ENCODE assay signal across 34 cellular contexts in the genomic region with DNA sequence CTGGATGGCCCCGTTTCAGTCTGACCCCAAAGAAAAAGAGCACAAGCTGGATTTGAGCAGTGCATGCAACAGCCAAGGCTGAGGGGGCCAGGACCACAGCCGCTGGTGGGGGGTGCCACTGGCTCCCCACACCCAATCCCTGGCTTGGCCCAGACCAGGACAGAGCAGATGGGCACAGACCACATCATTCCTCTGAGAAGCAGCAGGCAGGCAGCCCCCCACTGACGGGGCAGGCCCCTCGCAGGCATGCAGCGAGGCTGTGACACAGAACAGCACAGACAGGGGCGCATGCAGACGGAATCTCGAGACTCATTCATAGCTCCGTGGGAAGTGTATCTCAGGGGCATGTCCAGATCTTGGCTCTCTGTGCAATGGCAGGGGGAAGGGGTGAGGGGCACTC.
DNase-seq lines count a peak whose midpoint lies in the region; ATAC-seq, FAIRE-seq and TF ChIP-seq lines count a peak whose summit lies in the region.
"Had no signal": no experiment of that assay in that cellular context is flagged by ENCODE, and none has a peak within 500 bp of the region (broad histone marks: within the 10 kb centered on the region; RNA-seq: fewer than 3 reads in every experiment).

No MANE protein-coding gene starts in this region.

- TF ChIP-seq RAD21 in H1 (IDR thresholded peaks at IDR 0.05 in 1 of 2, conservative IDR thresholded peaks at IDR 0.05 in 1 of 2; ENCODE audit: low read depth in 2 of 2, low read length in 2 of 2): no peak

- TF ChIP-seq POLR2A in H1 (IDR thresholded peaks at IDR 0.05; ENCODE audit: control extremely low read depth in 1 of 2, low read depth in 2 of 2, low read length in 2 of 2): no peak

- H3K4me2 ChIP-seq in H1 (ENCODE audit: insufficient read depth in 1 of 2, low read depth in 2 of 2, low read length in 2 of 2): no peak overlapping the region
- no peak overlapping the region for H3K4me2 ChIP-seq in neuronal stem cell (ENCODE audit: insufficient read depth, low read length, poor library complexity, severe bottlenecking)
- H3K4me2 ChIP-seq in osteoblast (ENCODE audit: insufficient read depth, low read length): no peak overlapping the region
- H3K4me2 ChIP-seq: A549; BLaER1; BLaER1 treated with 17β-estradiol and CSF1 and Interleukin-3, amounts not matched to agents 10 nM and 100 nM had no signal

- H4K91ac ChIP-seq in H1 (replicated peaks; ENCODE audit: insufficient read length, low read length) (no peak overlapping the region), neuronal stem cell (ENCODE audit: low read depth, low read length, poor library complexity) (no peak overlapping the region)

- 83% methylated on average over 8 of the region's 9 CpGs; no CpG with 5 or more reads in 1 of the 2 experiments for WGBS in H1 (ENCODE audit: extremely low coverage in 1 of 2, insufficient coverage in 1 of 2, insufficient read length in 1 of 2, insufficient replicate concordance in 2 of 2, low coverage in 1 of 2, low lambda C conversion rate in 2 of 2, missing lambda C conversion rate in 1 of 2), 2 experiments
- no CpG with 5 or more reads among the region's 9 CpGs for WGBS in neuronal stem cell (ENCODE audit: extremely low coverage in 2 of 2, insufficient read length in 2 of 2, insufficient replicate concordance in 1 of 2), 2 donors

- H3K56ac ChIP-seq in H1 (replicated peaks; ENCODE audit: insufficient read length, low read depth, low read length): no peak overlapping the region

- H3K9ac ChIP-seq in H1 (replicated peaks in 1 of 4; ENCODE audit: extremely low read depth in 1 of 4, low read depth in 3 of 4, low read length in 3 of 4) (no peak overlapping the region), neuronal stem cell (ENCODE audit: low read depth, low read length, poor library complexity) (no peak overlapping the region)
- H3K9ac ChIP-seq: BLaER1; BLaER1 treated with 17β-estradiol and CSF1 and Interleukin-3, amounts not matched to agents 10 nM and 100 nM had no signal

- peak overlapping the region; percentile 29 for H4K8ac ChIP-seq in H1 (ENCODE audit: extremely low read depth, insufficient read depth, low read length)
- H4K8ac ChIP-seq in neuronal stem cell (ENCODE audit: low read depth, low read length): no peak overlapping the region

- H2AK5ac ChIP-seq in H1 (ENCODE audit: low read depth, low read length): no peak overlapping the region
- H2AK5ac ChIP-seq in neuronal stem cell (ENCODE audit: low read depth, low read length): no peak overlapping the region

- H3K18ac ChIP-seq in H1 (ENCODE audit: extremely low read depth, low read length) (no peak overlapping the region; the same call in 1 of the 2 replicates), neuronal stem cell (ENCODE audit: low read length) (peak overlapping the region; percentile 20)

- H2AFZ ChIP-seq in H1 (ENCODE audit: low read length) (no peak overlapping the region), neuronal stem cell (ENCODE audit: low read length) (no peak overlapping the region), osteoblast (ENCODE audit: low read length) (no peak overlapping the region)

- no peak for TF ChIP-seq CTCF in HEK293 (tag by site-specific recombination; IDR thresholded peaks at IDR 0.05)
- no peak for TF ChIP-seq CTCF in H1 (IDR thresholded peaks at IDR 0.05; ENCODE audit: control extremely low read depth in 1 of 3, insufficient read depth in 1 of 3, low read depth in 1 of 3, low read length in 3 of 3)
- no peak for TF ChIP-seq CTCF in osteoblast (IDR thresholded peaks at IDR 0.05; ENCODE audit: extremely low read depth, low read depth, low read length)
- TF ChIP-seq CTCF in BE2C (IDR thresholded peaks at IDR 0.05; ENCODE audit: low read depth, low read length): no peak
- TF ChIP-seq CTCF in left ventricle myocardium inferior (IDR thresholded peaks at IDR 0.05; ENCODE audit: borderline replicate concordance): no peak

- DNase-seq in H1 (ENCODE audit: low read depth in 1 of 2, low spot score in 2 of 2): no peak
- no peak for DNase-seq in neuronal stem cell (ENCODE audit: low spot score)
- DNase-seq in osteoblast (ENCODE audit: insufficient read length, low spot score, missing footprints): peak; percentile 58
- no peak for DNase-seq in BE2C
- no peak for DNase-seq in mesenteric fat pad (ENCODE audit: low spot score)
- no peak for DNase-seq in left ventricle myocardium inferior
- DNase-seq: 8988T; ACHN; AML-193; C1 segment of cervical spinal cord; Caco-2; Calu3; CD4-positive, alpha-beta memory T cell; CD4-positive, alpha-beta T cell; CD4-positive, CD25-positive, alpha-beta regulatory T cell; CD8-positive, alpha-beta memory T cell; CD8-positive, alpha-beta T cell; COR-L47; DMS 273 treated with DMSO at 0.1 percent for 48 hours; DMS153; DMS53; DMS79; DMS79 treated with DMSO at 0.1 percent for 48 hours; DND-41; EL had no signal

- POLR2A ChIA-PET in HEK293 (lab: Yijun Ruan, JAX): no interaction called here
- POLR2A ChIA-PET in H1 (lab: Charles Lee; ENCODE audit: partially characterized antibody): interaction anchor here (0.5 to 0.6 kb wide), 2 partner anchors 75 to 97 kb away, joined by 3 to 4 read pairs; a partner anchor contains a TSS

- CTCF ChIA-PET in HEK293 (lab: Yijun Ruan, JAX): no interaction called here
- CTCF ChIA-PET in H1 (lab: Charles Lee; ENCODE audit: partially characterized antibody): no interaction called here

- H4K5ac ChIP-seq in H1 (ENCODE audit: insufficient read length, low read depth, low read length): no peak overlapping the region

- no peaks in the 10 kb centered on the region for H3K23me2 ChIP-seq in H1 (ENCODE audit: low read depth, low read length)

- H3K4me1 ChIP-seq in HEK293 (ENCODE audit: control insufficient read depth, insufficient read depth, low read length) (no peaks in the 10 kb centered on the region), H1 (replicated peaks in 1 of 4; ENCODE audit: control insufficient read depth in 3 of 4, insufficient read depth in 4 of 4, low read length in 3 of 4) (peaks cover 0 to 4% (median 0%) of the 10 kb centered on the region in 4 experiments; a peak in 3 of 7 replicates), neuronal stem cell (ENCODE audit: control insufficient read depth in 2 of 2, insufficient read depth in 1 of 2, low read depth in 1 of 2, low read length in 2 of 2) (peaks cover 0 to 4% of the 10 kb centered on the region in 2 donors), osteoblast (ENCODE audit: insufficient read depth, low read length) (no peaks in the 10 kb centered on the region), BE2C (no peaks in the 10 kb centered on the region), left ventricle myocardium inferior (no peaks in the 10 kb centered on the region)
- H3K4me1 ChIP-seq: A549, BLaER1, Caco-2 had no signal

- no peak overlapping the region for H3K27ac ChIP-seq in HEK293 (ENCODE audit: extremely low read depth, low read depth, low read length)
- no peak overlapping the region for H3K27ac ChIP-seq in H1 (ENCODE audit: low read depth, low read length)
- H3K27ac ChIP-seq in neuronal stem cell (replicated peaks; ENCODE audit: low read length): no peak overlapping the region
- H3K27ac ChIP-seq in osteoblast (ENCODE audit: low read depth, low read length): no peak overlapping the region
- H3K27ac ChIP-seq in left ventricle myocardium inferior (replicated peaks): no peak overlapping the region
- H3K27ac ChIP-seq: 22Rv1; A549; BLaER1; BLaER1 treated with 17β-estradiol and CSF1 and Interleukin-3, amounts not matched to agents 10 nM and 100 nM; C4-2B had no signal

- no peak overlapping the region for H2BK15ac ChIP-seq in H1 (ENCODE audit: low read length)
- H2BK15ac ChIP-seq in neuronal stem cell (ENCODE audit: low read length): no peak overlapping the region

- intact Hi-C loops in left ventricle myocardium inferior (cut with micrococcal nuclease): no loop called here

- H3K9me3 ChIP-seq in HEK293 (ENCODE audit: control insufficient read depth, insufficient read depth, low read depth, low read length) (no peaks in the 10 kb centered on the region), H1 (ENCODE audit: insufficient read depth in 2 of 2, low read depth in 1 of 2, low read length in 1 of 2) (no peaks in the 10 kb centered on the region), neuronal stem cell (replicated peaks in 1 of 2; ENCODE audit: control insufficient read depth in 2 of 2, insufficient read depth in 1 of 2, low read depth in 1 of 2, low read length in 2 of 2) (no peaks in the 10 kb centered on the region), osteoblast (ENCODE audit: low read depth, low read length) (no peaks in the 10 kb centered on the region), BE2C (no peaks in the 10 kb centered on the region), left ventricle myocardium inferior (replicated peaks) (peaks cover 9% of the 10 kb centered on the region)
- H3K9me3 ChIP-seq: A549, Caco-2 had no signal

- no peak overlapping the region for H2BK20ac ChIP-seq in H1 (ENCODE audit: low read length)

- no peak overlapping the region for H2BK12ac ChIP-seq in H1 (ENCODE audit: low read depth, low read length)
- H2BK12ac ChIP-seq in neuronal stem cell (ENCODE audit: low read length): no peak overlapping the region

- no peak overlapping the region for H2BK5ac ChIP-seq in H1 (ENCODE audit: low read depth, low read length)
- no peak overlapping the region for H2BK5ac ChIP-seq in neuronal stem cell (ENCODE audit: low read length)

- no peak for ATAC-seq in esophagus mucosa
- ATAC-seq: A549; CD8-positive, alpha-beta T cell had no signal

- H3K36me3 ChIP-seq in HEK293 (ENCODE audit: control insufficient read depth in 2 of 2, insufficient read depth in 1 of 2, low read length in 2 of 2) (no peaks in the 10 kb centered on the region), H1 (ENCODE audit: control insufficient read depth in 2 of 4, insufficient read depth in 4 of 4, low read length in 3 of 4) (no peaks in the 10 kb centered on the region), neuronal stem cell (replicated peaks in 1 of 2; ENCODE audit: control insufficient read depth in 2 of 2, insufficient read depth in 2 of 2, low read length in 2 of 2) (peaks cover 0 to 7% of the 10 kb centered on the region in 2 donors), osteoblast (ENCODE audit: insufficient read depth, low read length) (no peaks in the 10 kb centered on the region), BE2C (no peaks in the 10 kb centered on the region), left ventricle myocardium inferior (no peaks in the 10 kb centered on the region)

- H3K27me3 ChIP-seq in H1 (replicated peaks in 1 of 4; ENCODE audit: control insufficient read depth in 3 of 4, extremely low read depth in 1 of 4, insufficient read depth in 3 of 4, low read length in 3 of 4) (no peaks in the 10 kb centered on the region), neuronal stem cell (ENCODE audit: control insufficient read depth in 3 of 3, insufficient read depth in 3 of 3, low read depth in 1 of 3, low read length in 3 of 3) (peaks cover 0 to 4% (median 0%) of the 10 kb centered on the region in 3 experiments), osteoblast (ENCODE audit: insufficient read depth, low read length) (no peaks in the 10 kb centered on the region), BE2C (peaks cover 22% of the 10 kb centered on the region), left ventricle myocardium inferior (ENCODE audit: low read depth) (peaks cover 46% of the 10 kb centered on the region)
- H3K27me3 ChIP-seq: BLaER1; BLaER1 treated with 17β-estradiol and CSF1 and Interleukin-3, amounts not matched to agents 10 nM and 100 nM had no signal

- H3K4ac ChIP-seq in H1 (replicated peaks; ENCODE audit: insufficient read length, low read depth, low read length) (no peak overlapping the region), neuronal stem cell (ENCODE audit: low read length) (no peak overlapping the region)

- no peak for FAIRE-seq in H1 (lab: Jason Lieb, UNC)
- FAIRE-seq: A204.1, A549, D721Med had no signal

- no peak overlapping the region for H3K23ac ChIP-seq in H1 (ENCODE audit: insufficient read length)
- H3K23ac ChIP-seq in neuronal stem cell (ENCODE audit: low read depth, low read length, poor library complexity): peak overlapping the region; percentile 60

- H3K79me1 ChIP-seq in H1 (ENCODE audit: low read depth, low read length): no peaks in the 10 kb centered on the region
- H3K79me1 ChIP-seq in neuronal stem cell (ENCODE audit: low read depth, low read length): no peaks in the 10 kb centered on the region

- peaks cover 0 to 1% of the 10 kb centered on the region in 2 experiments for H4K20me1 ChIP-seq in H1 (replicated peaks in 1 of 2; ENCODE audit: control insufficient read depth in 1 of 2, insufficient read depth in 2 of 2, low read length in 2 of 2)
- H4K20me1 ChIP-seq in osteoblast (ENCODE audit: insufficient read depth, low read length): no peaks in the 10 kb centered on the region
- H4K20me1 ChIP-seq: BLaER1; BLaER1 treated with 17β-estradiol and CSF1 and Interleukin-3, amounts not matched to agents 10 nM and 100 nM had no signal

- TF ChIP-seq EP300 in H1 (IDR thresholded peaks at IDR 0.05; ENCODE audit: borderline replicate concordance in 1 of 2, low read depth in 2 of 2, low read length in 2 of 2): no peak

- H3K4me3 ChIP-seq in HEK293 (ENCODE audit: low read depth, low read length) (no peak overlapping the region), H1 (ENCODE audit: extremely low read depth in 1 of 4, insufficient read depth in 2 of 4, low read depth in 3 of 4, low read length in 4 of 4) (no peak overlapping the region), neuronal stem cell (ENCODE audit: low read length in 2 of 2) (no peak overlapping the region), osteoblast (ENCODE audit: insufficient read depth, low read length) (no peak overlapping the region), BE2C (ENCODE audit: low read depth, low read length) (no peak overlapping the region), left ventricle myocardium inferior (no peak overlapping the region)
- H3K4me3 ChIP-seq: A549; BLaER1; BLaER1 treated with 17β-estradiol and CSF1 and Interleukin-3, amounts not matched to agents 10 nM and 100 nM had no signal

- H3K79me2 ChIP-seq in H1 (ENCODE audit: control insufficient read depth in 1 of 2, insufficient read depth in 2 of 2, low read length in 2 of 2) (no peaks in the 10 kb centered on the region), osteoblast (ENCODE audit: insufficient read depth, low read length) (no peaks in the 10 kb centered on the region)

- H2BK120ac ChIP-seq in H1 (replicated peaks; ENCODE audit: low read depth, low read length) (no peak overlapping the region), neuronal stem cell (ENCODE audit: low read depth, low read length) (no peak overlapping the region)

- H3K14ac ChIP-seq in H1 (ENCODE audit: insufficient read length): no peak overlapping the region
- peak overlapping the region; percentile 32 for H3K14ac ChIP-seq in neuronal stem cell (ENCODE audit: low read length)
